Comparison of ENCODE assay signal across 14 cellular contexts in genomic region chr11:68440254-68440653, GRCh38. TPM values are rescaled to one million over a fixed set of nuclear protein-coding genes. Genes with fewer than 3 reads are reported as not detected.
A peak's percentile ranks its signal among the peaks of the same experiment; 100 is the strongest.
DNase-seq lines count a peak whose midpoint lies in the region; FAIRE-seq and TF ChIP-seq lines count a peak whose summit lies in the region.
"Had no signal": no experiment of that assay in that cellular context is flagged by ENCODE, and none has a peak within 500 bp of the region (broad histone marks: within the 10 kb centered on the region; RNA-seq: fewer than 3 reads in every experiment).

No MANE protein-coding gene starts in this region.

- no TSS peak for BruUV-seq in PC-9 (replicated peaks; lab: Mats Ljungman, UMichigan)

- H3K36me3 ChIP-seq in esophagus squamous epithelium (peaks cover 0 to 83% (median 7%) of the 10 kb centered on the region in 3 donors), ovary (no peaks in the 10 kb centered on the region), PC-9 (ENCODE audit: low read depth) (peaks cover 4% of the 10 kb centered on the region; the same call in 1 of the 2 replicates)

- WGBS in esophagus squamous epithelium, 2 donors: 43% methylated on average over 1 of the region's 7 CpGs; no CpG with 5 or more reads in 1 of the 2 donors
- 27 to 30% (median 28%) methylated on average over 7 of the region's 7 CpGs for WGBS in ovary, 3 donors

- no peaks in the 10 kb centered on the region for H3K79me2 ChIP-seq in PC-9 (ENCODE audit: low read depth)

- CTCF ChIA-PET in PC-9 (lab: Charles Lee): no interaction called here

- TF ChIP-seq CTCF in esophagus squamous epithelium (IDR thresholded peaks at IDR 0.05) (no peak), ovary (IDR thresholded peaks at IDR 0.05) (no peak), PC-9 (conservative IDR thresholded peaks at IDR 0.05) (no peak)

- DNase-seq in GM12891 (ENCODE audit: insufficient read length, low spot score) (no peak), NCI-H69 (lab: John Stamatoyannopoulos, UW) (peak; percentile 91), esophagus squamous epithelium (lab: John Stamatoyannopoulos, UW) (no peak), ovary (peak; percentile 37 to 65 (median 53)), PC-9 (no peak), NCI-H1436 (lab: John Stamatoyannopoulos, UW) (no peak), Ammon's horn (ENCODE audit: low spot score) (no peak), NCI-H510A treated with DMSO at 0.1 percent for 48 hours (lab: John Stamatoyannopoulos, UW) (no peak)
- DNase-seq: activated CD4-positive, alpha-beta T cell treated with anti-CD3 and anti-CD28 coated beads for 1 hour; brain microvascular endothelial cell; Karpas-422; NCI-H1092; stimulated activated CD4-positive, alpha-beta T cell treated with anti-CD3 and anti-CD28 coated beads, Interleukin-15, amount 100 ng/mL, for 24 hours had no signal

- H3K9me2 ChIP-seq in PC-9 (ENCODE audit: insufficient read depth): no peaks in the 10 kb centered on the region

- TF ChIP-seq EP300 in ovary (IDR thresholded peaks at IDR 0.05): no peak

- H3F3A ChIP-seq in PC-9 (ENCODE audit: insufficient read depth, low read depth): no peaks in the 10 kb centered on the region; the same call in 1 of the 2 replicates

- H3K27me3 ChIP-seq in esophagus squamous epithelium (no peaks in the 10 kb centered on the region), ovary (no peaks in the 10 kb centered on the region), PC-9 (ENCODE audit: insufficient read depth, low read depth) (no peaks in the 10 kb centered on the region)
- H3K27me3 ChIP-seq: brain microvascular endothelial cell had no signal

- H3K9me3 ChIP-seq in esophagus squamous epithelium: no peaks in the 10 kb centered on the region
- no peaks in the 10 kb centered on the region for H3K9me3 ChIP-seq in ovary
- no peaks in the 10 kb centered on the region for H3K9me3 ChIP-seq in PC-9 (ENCODE audit: insufficient read depth, low read depth)

- no peak overlapping the region for H3K4me2 ChIP-seq in PC-9

- POLR2A ChIA-PET in PC-9 (lab: Charles Lee; ENCODE audit: unreplicated experiment): no interaction called here

- H3K4me1 ChIP-seq in esophagus squamous epithelium: peaks cover 0 to 26% (median 4%) of the 10 kb centered on the region in 3 donors
- peaks cover 10% of the 10 kb centered on the region for H3K4me1 ChIP-seq in ovary (ENCODE audit: insufficient read depth)
- 0 out of 2 replicates have a peak, but pooled peaks cover 7% of the 10 kb centered on the region for H3K4me1 ChIP-seq in PC-9 (replicated peaks; ENCODE audit: insufficient read depth)

- H3K27ac ChIP-seq in esophagus squamous epithelium (peak overlapping the region in 3 of 4 donors; percentile 52 to 79 (median 72)), ovary (peak overlapping the region in 1 of 2 donors; percentile 95), PC-9 (no peak overlapping the region)
- H3K27ac ChIP-seq: brain microvascular endothelial cell, epithelial cell of prostate had no signal

- TF ChIP-seq POLR2A in GM12891 (IDR thresholded peaks at IDR 0.05; ENCODE audit: low read depth, low read length) (no peak), esophagus squamous epithelium (IDR thresholded peaks at IDR 0.05) (no peak), ovary (IDR thresholded peaks at IDR 0.05) (no peak)

- H2AFZ ChIP-seq in PC-9: no peak overlapping the region

- no peak overlapping the region for H3K4me3 ChIP-seq in esophagus squamous epithelium
- H3K4me3 ChIP-seq in ovary: no peak overlapping the region
- H3K4me3 ChIP-seq in PC-9: no peak overlapping the region

- no peaks in the 10 kb centered on the region for H4K20me1 ChIP-seq in PC-9 (ENCODE audit: insufficient read depth)

- intact Hi-C loops in esophagus squamous epithelium (cut with DNase I) (no loop called here), ovary (cut with DNase I) (loop anchor here (10.0 kb wide), 4 partner anchors 45 to 225 kb away; partner anchors contain the start of genes KMT5B (in 1 of the 4) and LRP5 (in 1 of the 4)), PC-9 (cut with micrococcal nuclease; ENCODE audit: unreplicated experiment) (no loop called here)

- peak; percentile 60 for FAIRE-seq in GM12891 (lab: Jason Lieb, UNC)

TF ChIP-seq in GM12891, 5 proteins besides CTCF, POLR2A, EP300 and RAD21:
- TF ChIP-seq TAF1 (IDR thresholded peaks at IDR 0.05; ENCODE audit: low read depth, low read length) (no peak), POLR2AphosphoS5 (IDR thresholded peaks at IDR 0.05; ENCODE audit: low read depth, low read length) (no peak), POU2F2 (IDR thresholded peaks at IDR 0.05; ENCODE audit: low read depth, low read length) (no peak), SPI1 (IDR thresholded peaks at IDR 0.05; ENCODE audit: low read depth, low read length) (no peak), PAX5 (IDR thresholded peaks at IDR 0.05; ENCODE audit: insufficient read depth, low read length, severe bottlenecking) (no peak)

RNA-seq across cellular contexts. Expression of gene PPP6R3, which starts 20.3 kb away (rescaled TPM):
- polyA plus RNA-seq in GM12891 (2012; ENCODE audit: low read depth, missing spikeins): 31.2 TPM
- 100 to 1,000 TPM in 2 of 4 donors, 10 to 100 TPM in 2; 76.6 to 130 (median 94.0) TPM for total RNA-seq in esophagus squamous epithelium
- total RNA-seq in ovary: 100 to 1,000 TPM in 6 of 7 donors, 10 to 100 TPM in 1; 98.4 to 122 (median 114) TPM
- polyA plus RNA-seq in ovary: 10 to 100 TPM; 36.4 to 47.7 TPM
- total RNA-seq in PC-9 (2021): 116 and 129 TPM in 2 replicates

Comparison
In these comparisons a context has a peak if more than half of its experiments do, and no peak if none do; other contexts are left out.
1. DNase-seq: peak in NCI-H69 (single experiment) and ovary (5 of 5); none in GM12891 (single experiment), esophagus squamous epithelium (single experiment), PC-9 (0 of 2), NCI-H1436 (single experiment), Ammon's horn (single experiment) and NCI-H510A treated with DMSO at 0.1 percent for 48 hours (single experiment).
2. intact Hi-C loops: an anchor here in ovary (10.0 kb wide); none called in esophagus squamous epithelium and PC-9.